In the genomic region with DNA sequence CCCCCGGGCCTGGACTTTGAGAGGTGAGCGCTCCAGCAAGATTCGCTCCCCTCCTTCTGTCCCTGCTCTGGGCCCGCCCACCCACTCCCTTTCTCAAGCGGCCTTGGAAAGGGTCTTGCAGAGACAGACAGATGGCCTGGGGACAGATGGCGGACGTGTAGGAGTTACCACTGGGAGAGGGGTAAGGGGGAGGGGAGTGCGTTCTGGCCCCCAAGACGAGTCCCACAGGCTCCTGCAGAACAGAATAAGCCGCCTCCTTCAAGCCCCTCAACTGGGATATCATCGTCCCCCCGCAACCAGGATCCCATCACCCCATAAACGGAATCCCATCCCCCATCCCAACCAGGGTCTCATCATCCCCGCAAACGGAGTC, we compare ENCODE assay signal across 8 cellular contexts. TPM values are rescaled to one million over a fixed set of nuclear protein-coding genes. Genes with fewer than 3 reads are reported as not detected.
A peak's percentile ranks its signal among the peaks of the same experiment; 100 is the strongest.
DNase-seq lines count a peak whose midpoint lies in the region.

No MANE protein-coding gene starts in this region.

- H3K9me3 ChIP-seq in stomach smooth muscle (ENCODE audit: control insufficient read depth in 2 of 2, low read length in 2 of 2): no peaks in the 10 kb centered on the region

- intact Hi-C loops in head of caudate nucleus (cut with DNase I): loop anchor here (5.0 kb wide), 1 partner anchor 58 kb away; no protein-coding TSS in a partner anchor

- H3K4me3 Mint-ChIP-seq in T-helper 2 cell treated with Interferon-gamma antibody and Interleukin-4, amounts not matched to agents 5 μg/mL and 100 μg/mL, for 36 hours: peak overlapping the region; percentile 43
- peak overlapping the region; percentile 43 for H3K4me3 Mint-ChIP-seq in activated CD4-positive, alpha-beta memory T cell treated with anti-CD3 and anti-CD28 coated beads, Interleukin-2, amount 10 ng/mL, durations not matched to agents 7 days and 5 days

- POLR2A ChIA-PET in activated CD4-positive, alpha-beta memory T cell treated with anti-CD3 and anti-CD28 coated beads, Interleukin-2, amount 10 ng/mL, durations not matched to agents 7 days and 5 days (lab: Charles Lee): interaction anchor here (1.3 kb wide), 1 partner anchor 70 kb away, joined by 3 read pairs; no protein-coding TSS in a partner anchor

- H3K36me3 Mint-ChIP-seq in T-helper 2 cell treated with Interferon-gamma antibody and Interleukin-4, amounts not matched to agents 5 μg/mL and 100 μg/mL, for 36 hours (ENCODE audit: low read depth): no peaks in the 10 kb centered on the region
- H3K36me3 Mint-ChIP-seq in activated CD4-positive, alpha-beta memory T cell treated with anti-CD3 and anti-CD28 coated beads, Interleukin-2, amount 10 ng/mL, durations not matched to agents 7 days and 5 days (ENCODE audit: low read depth): no peaks in the 10 kb centered on the region

- H3K27me3 Mint-ChIP-seq in T-helper 2 cell treated with Interferon-gamma antibody and Interleukin-4, amounts not matched to agents 5 μg/mL and 100 μg/mL, for 36 hours (ENCODE audit: low read depth): no peaks in the 10 kb centered on the region
- H3K27me3 Mint-ChIP-seq in activated CD4-positive, alpha-beta memory T cell treated with anti-CD3 and anti-CD28 coated beads, Interleukin-2, amount 10 ng/mL, durations not matched to agents 7 days and 5 days: peaks cover 2% of the 10 kb centered on the region

- H3K27ac Mint-ChIP-seq in T-helper 2 cell treated with Interferon-gamma antibody and Interleukin-4, amounts not matched to agents 5 μg/mL and 100 μg/mL, for 36 hours: no peak overlapping the region
- H3K27ac Mint-ChIP-seq in activated CD4-positive, alpha-beta memory T cell treated with anti-CD3 and anti-CD28 coated beads, Interleukin-2, amount 10 ng/mL, durations not matched to agents 7 days and 5 days: no peak overlapping the region

- CTCF ChIA-PET in activated CD4-positive, alpha-beta memory T cell treated with anti-CD3 and anti-CD28 coated beads, Interleukin-2, amount 10 ng/mL, durations not matched to agents 7 days and 5 days (lab: Charles Lee): interaction anchor here (0.5 to 3.0 kb wide), 26 partner anchors 8 to 175 kb away, joined by 3 to 29 read pairs (median 4); partner anchors contain the start of genes DPP9, FEM1A and HDGFL2

- no peaks in the 10 kb centered on the region for H3K9me3 Mint-ChIP-seq in T-helper 2 cell treated with Interferon-gamma antibody and Interleukin-4, amounts not matched to agents 5 μg/mL and 100 μg/mL, for 36 hours
- H3K9me3 Mint-ChIP-seq in activated CD4-positive, alpha-beta memory T cell treated with anti-CD3 and anti-CD28 coated beads, Interleukin-2, amount 10 ng/mL, durations not matched to agents 7 days and 5 days: no peaks in the 10 kb centered on the region

- H3K4me1 ChIP-seq in stomach smooth muscle (ENCODE audit: control insufficient read depth, insufficient read depth, low read length): peaks cover 26% of the 10 kb centered on the region

- H3K4me3 ChIP-seq in stomach smooth muscle (ENCODE audit: low read length in 2 of 2): peak overlapping the region; percentile 75 to 76

- H3K4me1 Mint-ChIP-seq in T-helper 2 cell treated with Interferon-gamma antibody and Interleukin-4, amounts not matched to agents 5 μg/mL and 100 μg/mL, for 36 hours (ENCODE audit: low read depth): peaks cover 22% of the 10 kb centered on the region
- H3K4me1 Mint-ChIP-seq in activated CD4-positive, alpha-beta memory T cell treated with anti-CD3 and anti-CD28 coated beads, Interleukin-2, amount 10 ng/mL, durations not matched to agents 7 days and 5 days: peaks cover 47% of the 10 kb centered on the region

- no peak overlapping the region for H3K27ac ChIP-seq in stomach smooth muscle (ENCODE audit: low read length)

- H3K27me3 ChIP-seq in stomach smooth muscle (ENCODE audit: control insufficient read depth in 1 of 2, insufficient read depth in 2 of 2, low read length in 2 of 2): no peaks in the 10 kb centered on the region

- no peaks in the 10 kb centered on the region for H3K36me3 ChIP-seq in stomach smooth muscle (ENCODE audit: control insufficient read depth in 2 of 2, insufficient read depth in 2 of 2, low read length in 2 of 2)

- peak overlapping the region; percentile 73 to 78 for H3K9ac ChIP-seq in stomach smooth muscle (ENCODE audit: low read length in 2 of 2)

- no peak for DNase-seq in T-helper 2 cell treated with Interferon-gamma antibody and Interleukin-4, amounts not matched to agents 5 μg/mL and 100 μg/mL, for 36 hours (ENCODE audit: low spot score)
- no peak for DNase-seq in T-helper 2 cell
- no peak for DNase-seq in activated CD4-positive, alpha-beta memory T cell treated with anti-CD3 and anti-CD28 coated beads, Interleukin-2, amount 10 ng/mL, durations not matched to agents 7 days and 5 days
- peak; percentile 60 for DNase-seq in islet precursor cell
- no peak for DNase-seq in SIG-M5 treated with dmso at 0.1 percent for 504 hours (lab: John Stamatoyannopoulos, UW; ENCODE audit: unreplicated experiment)
- DNase-seq in occipital lobe (lab: John Stamatoyannopoulos, UW): no peak
- no peak for DNase-seq in head of caudate nucleus

RNA-seq across cellular contexts. Expression of gene TNFAIP8L1, which starts 3.6 kb away (rescaled TPM):
- 10 to 100 TPM; 18.4 to 18.6 TPM for total RNA-seq in activated CD4-positive, alpha-beta memory T cell treated with anti-CD3 and anti-CD28 coated beads, Interleukin-2, amount 10 ng/mL, durations not matched to agents 7 days and 5 days
- total RNA-seq in occipital lobe: 5.6 TPM

RNA-seq across cellular contexts. Expression of gene MYDGF, which starts 34.4 kb away (rescaled TPM):
- 10 to 100 TPM; 67.1 to 68.7 TPM for total RNA-seq in activated CD4-positive, alpha-beta memory T cell treated with anti-CD3 and anti-CD28 coated beads, Interleukin-2, amount 10 ng/mL, durations not matched to agents 7 days and 5 days
- 37.9 TPM for total RNA-seq in occipital lobe
